Comparison of ENCODE assay signal across 14 cellular contexts in the genomic region with DNA sequence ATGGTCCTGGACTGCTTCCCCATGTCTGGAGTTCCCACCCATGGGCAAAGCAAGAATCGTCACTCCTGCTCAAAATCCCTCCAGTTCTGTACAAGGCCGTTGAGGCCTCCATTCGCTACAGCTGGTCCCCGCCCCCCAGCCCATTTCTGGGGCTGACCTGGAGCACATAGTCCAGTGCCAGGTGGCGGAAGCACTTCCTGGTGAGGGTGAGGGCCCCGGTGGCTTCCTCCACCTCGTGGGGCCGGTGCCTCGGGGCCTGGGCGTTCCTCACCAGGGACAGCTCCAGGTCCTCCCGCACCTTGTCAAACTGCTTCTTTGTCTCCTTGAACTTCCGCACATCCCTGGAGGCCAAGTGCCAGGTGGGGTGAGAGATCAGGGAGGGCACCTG. TPM values are rescaled to one million over a fixed set of nuclear protein-coding genes. Genes with fewer than 3 reads are reported as not detected.
DNase-seq lines count a peak whose midpoint lies in the region; ATAC-seq and TF ChIP-seq lines count a peak whose summit lies in the region.
"Had no signal": no experiment of that assay in that cellular context is flagged by ENCODE, and none has a peak within 500 bp of the region (broad histone marks: within the 10 kb centered on the region; RNA-seq: fewer than 3 reads in every experiment).

No MANE protein-coding gene starts in this region.

- no peaks in the 10 kb centered on the region for H3K36me3 Mint-ChIP-seq in CD4-positive, alpha-beta T cell (ENCODE audit: low read depth)
- H3K36me3 Mint-ChIP-seq in neural crest cell (ENCODE audit: low read depth) = no peaks in the 10 kb centered on the region
- no peaks in the 10 kb centered on the region for H3K36me3 Mint-ChIP-seq in CD8-positive, alpha-beta T cell
- H3K36me3 Mint-ChIP-seq: IgD-negative memory B cell had no signal

- no peak overlapping the region for H3K27ac Mint-ChIP-seq in CD4-positive, alpha-beta T cell
- no peak overlapping the region for H3K27ac Mint-ChIP-seq in neural crest cell (ENCODE audit: unreplicated experiment)
- no peak overlapping the region for H3K27ac Mint-ChIP-seq in CD8-positive, alpha-beta T cell
- H3K27ac Mint-ChIP-seq: CD14-positive monocyte, IgD-negative memory B cell had no signal

- no peak overlapping the region for H3K27ac ChIP-seq in CD4-positive, alpha-beta T cell (ENCODE audit: low read depth, low read length)
- H3K27ac ChIP-seq in KMS-11 (no peak overlapping the region), angular gyrus (ENCODE audit: low read depth, low read length) (peak overlapping the region; percentile 86), brain microvascular endothelial cell (no peak overlapping the region)
- H3K27ac ChIP-seq in CD8-positive, alpha-beta T cell (ENCODE audit: low read depth, low read length) = no peak overlapping the region

- no peak for DNase-seq in CD4-positive, alpha-beta T cell
- DNase-seq in neural crest cell (ENCODE audit: low read depth, low spot score) (no peak), brain microvascular endothelial cell (no peak)
- no peak for DNase-seq in activated T-cell treated with anti-CD3 and anti-CD28 coated beads, Interleukin-2, amount 50 U/mL, for 48 hours
- DNase-seq in CD8-positive, alpha-beta T cell = no peak
- DNase-seq: NCI-H1417 treated with DMSO at 0.1 percent for 48 hours, NCI-H1930, NCI-H748 treated with DMSO at 0.1 percent for 48 hours, SHP77 treated with DMSO at 0.1 percent for 48 hours had no signal

- no peak overlapping the region for H3K4me2 ChIP-seq in KMS-11

- no peak overlapping the region for H2AFZ ChIP-seq in KMS-11 (ENCODE audit: low read depth)

- no peak for ATAC-seq in CD4-positive, alpha-beta T cell (ENCODE audit: poor library complexity)
- ATAC-seq in CD8-positive, alpha-beta T cell = no peak
- ATAC-seq: SK-N-SH treated with all-trans-retinoic acid at 6 μM for 48 hours had no signal

- H3K36me3 ChIP-seq in KMS-11 (ENCODE audit: insufficient read depth) (no peaks in the 10 kb centered on the region), brain microvascular endothelial cell (replicated peaks) (peaks cover 2% of the 10 kb centered on the region)
- H3K36me3 ChIP-seq in CD8-positive, alpha-beta T cell (ENCODE audit: insufficient read depth, low read length) = no peaks in the 10 kb centered on the region

- POLR2A ChIA-PET in CD4-positive, alpha-beta T cell (lab: Charles Lee) = no interaction called here
- POLR2A ChIA-PET in CD8-positive, alpha-beta T cell (lab: Charles Lee) = no interaction called here

- H3K4me3 ChIP-seq in KMS-11 (IDR thresholded peaks at IDR 0.05; ENCODE audit: insufficient read depth, low read depth, low read length) = no peak overlapping the region
- H3K4me3 ChIP-seq in brain microvascular endothelial cell (ENCODE audit: low read depth, low read length) = no peak overlapping the region
- H3K4me3 ChIP-seq in CD8-positive, alpha-beta T cell (ENCODE audit: low read depth, low read length) = no peak overlapping the region

- no peaks in the 10 kb centered on the region; the same call in 1 of the 2 replicates for H4K20me1 ChIP-seq in KMS-11 (ENCODE audit: insufficient read depth)

- no peaks in the 10 kb centered on the region for H3K27me3 ChIP-seq in CD4-positive, alpha-beta T cell (ENCODE audit: control insufficient read depth, insufficient read depth, low read length)
- H3K27me3 ChIP-seq in KMS-11 (ENCODE audit: insufficient read depth, low read depth) (no peaks in the 10 kb centered on the region), brain microvascular endothelial cell (replicated peaks) (no peaks in the 10 kb centered on the region)
- H3K27me3 ChIP-seq in CD8-positive, alpha-beta T cell (ENCODE audit: insufficient read depth, low read length) = no peaks in the 10 kb centered on the region

- H3K4me1 Mint-ChIP-seq in CD4-positive, alpha-beta T cell (ENCODE audit: low read depth) = peaks cover 4% of the 10 kb centered on the region
- peaks cover 8% of the 10 kb centered on the region for H3K4me1 Mint-ChIP-seq in neural crest cell
- H3K4me1 Mint-ChIP-seq in CD8-positive, alpha-beta T cell (ENCODE audit: low read depth) = peaks cover 4% of the 10 kb centered on the region

- intact Hi-C loops in CD4-positive, alpha-beta T cell (cut with DNase I, micrococcal nuclease) = loop anchor here (10.0 kb wide), 2 partner anchors 74 to 266 kb away; a partner anchor contains a TSS
- intact Hi-C loops in CD8-positive, alpha-beta T cell (cut with DNase I, micrococcal nuclease) = no loop called here

- no peaks in the 10 kb centered on the region for H3K9me3 ChIP-seq in CD4-positive, alpha-beta T cell (ENCODE audit: control insufficient read depth, low read length)
- no peaks in the 10 kb centered on the region for H3K9me3 ChIP-seq in CD8-positive, alpha-beta T cell (ENCODE audit: low read length)

- CTCF ChIA-PET in CD4-positive, alpha-beta T cell (lab: Charles Lee) = interaction anchor here (0.6 to 1.1 kb wide), 2 partner anchors 70 to 191 kb away, joined by 3 to 4 read pairs; no protein-coding TSS in a partner anchor
- CTCF ChIA-PET in CD8-positive, alpha-beta T cell (lab: Charles Lee) = interaction anchor here (0.6 to 1.2 kb wide), 6 partner anchors 8 to 182 kb away, joined by 3 to 8 read pairs (median 4); no protein-coding TSS in a partner anchor

- in situ Hi-C loops in brain microvascular endothelial cell (cut with HindIII; ENCODE audit: low pct_ligation_motif_present, low sequenced_read_pairs) = no loop called here

- H3K79me2 ChIP-seq in KMS-11 (ENCODE audit: insufficient read depth, low read depth) = peaks cover 8% of the 10 kb centered on the region

- no peaks in the 10 kb centered on the region for H3K27me3 Mint-ChIP-seq in CD4-positive, alpha-beta T cell
- no peaks in the 10 kb centered on the region for H3K27me3 Mint-ChIP-seq in neural crest cell (ENCODE audit: low read depth)
- no peaks in the 10 kb centered on the region for H3K27me3 Mint-ChIP-seq in CD8-positive, alpha-beta T cell (ENCODE audit: low read depth)
- H3K27me3 Mint-ChIP-seq: IgD-negative memory B cell had no signal

- H3K4me3 Mint-ChIP-seq in CD4-positive, alpha-beta T cell = no peak overlapping the region
- H3K4me3 Mint-ChIP-seq in neural crest cell = peak overlapping the region; percentile 51
- no peak overlapping the region for H3K4me3 Mint-ChIP-seq in CD8-positive, alpha-beta T cell
- H3K4me3 Mint-ChIP-seq: CD14-positive monocyte had no signal

- H3K9ac ChIP-seq in KMS-11 = no peak overlapping the region

- H3K4me1 ChIP-seq in KMS-11 (ENCODE audit: low read depth, poor library complexity, severe bottlenecking) = peaks cover 10% of the 10 kb centered on the region
- H3K4me1 ChIP-seq in CD8-positive, alpha-beta T cell (ENCODE audit: insufficient read depth, low read length) = peaks cover 8% of the 10 kb centered on the region

- no peaks in the 10 kb centered on the region for H3K9me3 Mint-ChIP-seq in CD4-positive, alpha-beta T cell
- no peaks in the 10 kb centered on the region for H3K9me3 Mint-ChIP-seq in neural crest cell
- no peaks in the 10 kb centered on the region for H3K9me3 Mint-ChIP-seq in CD8-positive, alpha-beta T cell
- H3K9me3 Mint-ChIP-seq: CD14-positive monocyte, IgD-negative memory B cell had no signal

- TF ChIP-seq CTCF in CD4-positive, alpha-beta T cell (IDR thresholded peaks at IDR 0.05) = peak; percentile 35
- TF ChIP-seq CTCF in KMS-11 (conservative IDR thresholded peaks at IDR 0.05; ENCODE audit: low read depth, low read length) (peak; percentile 30; the same call in 1 of the 2 replicates), neural crest cell (conservative IDR thresholded peaks at IDR 0.05) (peak; percentile 13), brain microvascular endothelial cell (IDR thresholded peaks at IDR 0.05; ENCODE audit: low read depth, low read length, missing control alignments) (no peak)
- TF ChIP-seq CTCF in CD8-positive, alpha-beta T cell (IDR thresholded peaks at IDR 0.05) = no peak

RNA-seq across cellular contexts. Expression of a gene that starts 7.4 kb away (rescaled TPM):
- total RNA-seq in CD4-positive, alpha-beta T cell = 10 to 100 TPM; 45.3 to 46.4 TPM
- total RNA-seq in neural crest cell = 111 and 124 TPM in 2 replicates
- total RNA-seq in CD8-positive, alpha-beta T cell = 10 to 100 TPM; 46.6 to 47.5 TPM

RNA-seq across cellular contexts. Expression of a gene that starts 8.1 kb away (rescaled TPM):
- total RNA-seq in CD4-positive, alpha-beta T cell = 10 to 100 TPM; 18.1 to 19.2 TPM
- 26.3 and 27.9 TPM in 2 replicates for total RNA-seq in neural crest cell
- total RNA-seq in CD8-positive, alpha-beta T cell = 10 to 100 TPM; 17.1 to 17.5 TPM

RNA-seq across cellular contexts. Expression of a gene that starts 20.1 kb away (rescaled TPM):
- total RNA-seq in CD4-positive, alpha-beta T cell = 10 to 100 TPM; 12.0 to 13.3 TPM
- 5.9 and 10.8 TPM in 2 replicates for total RNA-seq in neural crest cell
- total RNA-seq in CD8-positive, alpha-beta T cell = 10 to 100 TPM; 11.4 to 13.9 TPM

RNA-seq across cellular contexts. Expression of a gene that starts 24.1 kb away (rescaled TPM):
- total RNA-seq in CD4-positive, alpha-beta T cell = 100 to 1,000 TPM; 130 to 137 TPM
- total RNA-seq in neural crest cell = 137 and 160 TPM in 2 replicates
- total RNA-seq in CD8-positive, alpha-beta T cell = 100 to 1,000 TPM; 139 to 156 TPM

RNA-seq across cellular contexts. Expression of a gene that starts 24.3 kb away (rescaled TPM):
- total RNA-seq in CD4-positive, alpha-beta T cell = 10 to 100 TPM; 11.6 to 12.9 TPM
- 18.9 and 19.8 TPM in 2 replicates for total RNA-seq in neural crest cell
- 1 to 10 TPM; 7.3 to 7.9 TPM for total RNA-seq in CD8-positive, alpha-beta T cell

Comparison
In these comparisons a context has a peak if more than half of its experiments do, and no peak if none do; other contexts are left out.
1. CTCF ChIP-seq: peak in CD4-positive, alpha-beta T cell (single experiment), KMS-11 (single experiment) and neural crest cell (single experiment); none in brain microvascular endothelial cell (single experiment) and CD8-positive, alpha-beta T cell (single experiment).
2. intact Hi-C loops: an anchor here in CD4-positive, alpha-beta T cell (10.0 kb wide); none called in CD8-positive, alpha-beta T cell.